ENCODE assay signal across 2 cellular contexts in genomic region chr9:101724271-101724670, GRCh38. TPM values are rescaled to one million over a fixed set of nuclear protein-coding genes. Genes with fewer than 3 reads are reported as not detected.
"Had no signal": no experiment of that assay in that cellular context is flagged by ENCODE, and none has a peak within 500 bp of the region (broad histone marks: within the 10 kb centered on the region; RNA-seq: fewer than 3 reads in every experiment).

No MANE protein-coding gene starts in this region.

RNA-seq across cellular contexts. Expression of gene GRIN3A, which starts 14.2 kb away (rescaled TPM):
- total RNA-seq: thyroid gland had no signal
- polyA plus RNA-seq: stomach had no signal
